10 cellular contexts compared by ENCODE assay signal in genomic region chr22:43127166-43127908, GRCh38. TPM values are rescaled to one million over a fixed set of nuclear protein-coding genes. Genes with fewer than 3 reads are reported as not detected.
DNase-seq lines count a peak whose midpoint lies in the region; ATAC-seq and TF ChIP-seq lines count a peak whose summit lies in the region.
"Had no signal": no experiment of that assay in that cellular context is flagged by ENCODE, and none has a peak within 500 bp of the region (broad histone marks: within the 10 kb centered on the region; RNA-seq: fewer than 3 reads in every experiment).

No MANE protein-coding gene starts in this region.

- peak overlapping the region; percentile 3; the same call in 1 of the 2 replicates for H3K27ac ChIP-seq in VCaP
- peak overlapping the region; percentile 45 for H3K27ac ChIP-seq in mesodermal cell (ENCODE audit: low read depth, low read length, severe bottlenecking)
- H3K27ac ChIP-seq: neutrophil had no signal

- peak overlapping the region; percentile 99 for H3K4me3 Mint-ChIP-seq in Calu3 (ENCODE audit: low read depth, unreplicated experiment)
- no peak overlapping the region for H3K4me3 Mint-ChIP-seq in activated T-cell treated with anti-CD3 and anti-CD28 coated beads, Interleukin-2, amount 50 U/mL, for 4 hours

- H3K27me3 Mint-ChIP-seq in Calu3 (ENCODE audit: unreplicated experiment), result no peaks in the 10 kb centered on the region
- H3K27me3 Mint-ChIP-seq in activated T-cell treated with anti-CD3 and anti-CD28 coated beads, Interleukin-2, amount 50 U/mL, for 4 hours (ENCODE audit: low read depth), result no peaks in the 10 kb centered on the region

- H3K27ac Mint-ChIP-seq in Calu3 (ENCODE audit: unreplicated experiment), result peak overlapping the region; percentile 94

- H3K4me1 Mint-ChIP-seq in Calu3 (ENCODE audit: low read depth, unreplicated experiment), result peaks cover 40% of the 10 kb centered on the region
- peaks cover 2% of the 10 kb centered on the region for H3K4me1 Mint-ChIP-seq in activated T-cell treated with anti-CD3 and anti-CD28 coated beads, Interleukin-2, amount 50 U/mL, for 4 hours (ENCODE audit: low read depth)

- H3K9me3 Mint-ChIP-seq in Calu3 (ENCODE audit: low read depth, unreplicated experiment), result no peaks in the 10 kb centered on the region
- H3K9me3 Mint-ChIP-seq in activated T-cell treated with anti-CD3 and anti-CD28 coated beads, Interleukin-2, amount 50 U/mL, for 4 hours, result no peaks in the 10 kb centered on the region

- ATAC-seq in activated T-cell treated with anti-CD3 and anti-CD28 coated beads, Interleukin-2, amount 50 U/mL, for 4 hours, result no peak

- H3K4me1 ChIP-seq in mesodermal cell (ENCODE audit: control insufficient read depth, insufficient read depth, low read length, poor library complexity, severe bottlenecking), result peaks cover 18% of the 10 kb centered on the region

- 89 to 96% methylated on average over 15 to 16 of the region's 17 CpGs for WGBS in mesodermal cell (ENCODE audit: insufficient coverage in 2 of 2), 2 experiments

- intact Hi-C loops in Calu3 (cut with micrococcal nuclease; ENCODE audit: unreplicated experiment), result no loop called here

- H3K36me3 ChIP-seq in mesodermal cell (ENCODE audit: control insufficient read depth, insufficient read depth, low read length), result no peaks in the 10 kb centered on the region

- H3K36me3 Mint-ChIP-seq in Calu3 (ENCODE audit: insufficient read depth, unreplicated experiment), result peaks cover 73% of the 10 kb centered on the region
- no peaks in the 10 kb centered on the region for H3K36me3 Mint-ChIP-seq in activated T-cell treated with anti-CD3 and anti-CD28 coated beads, Interleukin-2, amount 50 U/mL, for 4 hours (ENCODE audit: insufficient read depth)

- no peak overlapping the region for H3K4me3 ChIP-seq in mesodermal cell (ENCODE audit: extremely low read depth, insufficient read depth, low read length, poor library complexity, severe bottlenecking)

- H3K9me3 ChIP-seq in mesodermal cell (ENCODE audit: control insufficient read depth, low read length), result no peaks in the 10 kb centered on the region
- H3K9me3 ChIP-seq: neutrophil had no signal

- TF ChIP-seq CTCF in Calu3 (IDR thresholded peaks at IDR 0.05; ENCODE audit: unreplicated experiment) (no peak), VCaP (conservative IDR thresholded peaks at IDR 0.05) (no peak)

- peak; percentile 91 for DNase-seq in Calu3
- no peak for DNase-seq in hepatic stellate cell (ENCODE audit: low spot score)
- no peak for DNase-seq in NCI-H1417 treated with DMSO at 0.1 percent for 48 hours (lab: John Stamatoyannopoulos, UW)
- DNase-seq in activated T-cell treated with anti-CD3 and anti-CD28 coated beads, Interleukin-2, amount 50 U/mL, for 4 hours, result no peak
- DNase-seq: cortex of kidney, T-helper 9 cell had no signal

- CTCF ChIA-PET in Calu3 (lab: Charles Lee), result interaction anchor here (1.3 to 2.2 kb wide), 4 partner anchors 10 to 260 kb away, joined by 4 to 11 read pairs (median 6); no protein-coding TSS in a partner anchor

- BruUV-seq in Calu3 (replicated peaks; lab: Mats Ljungman, UMichigan), result TSS peak; percentile 56

RNA-seq across cellular contexts. Expression of gene MCAT, which starts 15.9 kb away (rescaled TPM):
- 23.9 and 26.6 TPM in 2 replicates for total RNA-seq in Calu3 (2022)
- polyA plus RNA-seq in mesodermal cell (2013, experiment 1 of 2), result 9.7 TPM
- polyA plus RNA-seq in mesodermal cell (2013, experiment 2 of 2), result 9.8 TPM
- 10 to 100 TPM; 33.5 to 39.0 (median 36.1) TPM for total RNA-seq in activated T-cell treated with anti-CD3 and anti-CD28 coated beads, Interleukin-2, amount 50 U/mL, for 4 hours

RNA-seq across cellular contexts. Expression of gene BIK, which starts 16.8 kb away (rescaled TPM):
- total RNA-seq in Calu3 (2022), result 37.9 and 43.1 TPM in 2 replicates
- polyA plus RNA-seq in mesodermal cell (2013, experiment 1 of 2), result 9.3 TPM
- 12.4 TPM for polyA plus RNA-seq in mesodermal cell (2013, experiment 2 of 2)
- total RNA-seq in activated T-cell treated with anti-CD3 and anti-CD28 coated beads, Interleukin-2, amount 50 U/mL, for 4 hours, result 1 to 10 TPM; 7.8 to 10.0 (median 9.9) TPM
- total RNA-seq: RPMI7951 had no signal

RNA-seq across cellular contexts. Expression of gene TSPO, which starts 24.0 kb away (rescaled TPM):
- 185 and 195 TPM in 2 replicates for total RNA-seq in Calu3 (2022)
- 80.8 TPM for polyA plus RNA-seq in mesodermal cell (2013, experiment 1 of 2)
- 63.9 TPM for polyA plus RNA-seq in mesodermal cell (2013, experiment 2 of 2)
- total RNA-seq in activated T-cell treated with anti-CD3 and anti-CD28 coated beads, Interleukin-2, amount 50 U/mL, for 4 hours, result 10 to 100 TPM; 60.6 to 79.8 (median 63.5) TPM

RNA-seq across cellular contexts. Expression of gene TTLL1, which starts 38.1 kb away (rescaled TPM):
- 2.6 and 3.3 TPM in 2 replicates for total RNA-seq in Calu3 (2022)
- 21.6 TPM for polyA plus RNA-seq in mesodermal cell (2013, experiment 1 of 2)
- polyA plus RNA-seq in mesodermal cell (2013, experiment 2 of 2), result 20.7 TPM
- 1 to 10 TPM; 1.2 to 1.5 (median 1.3) TPM for total RNA-seq in activated T-cell treated with anti-CD3 and anti-CD28 coated beads, Interleukin-2, amount 50 U/mL, for 4 hours

RNA-seq across cellular contexts. Expression of gene TTLL12, which starts 59.6 kb away (rescaled TPM):
- 63.4 and 69.6 TPM in 2 replicates for total RNA-seq in Calu3 (2022)
- polyA plus RNA-seq in mesodermal cell (2013, experiment 1 of 2), result 24.9 TPM
- polyA plus RNA-seq in mesodermal cell (2013, experiment 2 of 2), result 21.0 TPM
- 100 to 1,000 TPM; 126 to 188 (median 163) TPM for total RNA-seq in activated T-cell treated with anti-CD3 and anti-CD28 coated beads, Interleukin-2, amount 50 U/mL, for 4 hours
